ENCODE assay signal across 1 cellular context in the genomic region with DNA sequence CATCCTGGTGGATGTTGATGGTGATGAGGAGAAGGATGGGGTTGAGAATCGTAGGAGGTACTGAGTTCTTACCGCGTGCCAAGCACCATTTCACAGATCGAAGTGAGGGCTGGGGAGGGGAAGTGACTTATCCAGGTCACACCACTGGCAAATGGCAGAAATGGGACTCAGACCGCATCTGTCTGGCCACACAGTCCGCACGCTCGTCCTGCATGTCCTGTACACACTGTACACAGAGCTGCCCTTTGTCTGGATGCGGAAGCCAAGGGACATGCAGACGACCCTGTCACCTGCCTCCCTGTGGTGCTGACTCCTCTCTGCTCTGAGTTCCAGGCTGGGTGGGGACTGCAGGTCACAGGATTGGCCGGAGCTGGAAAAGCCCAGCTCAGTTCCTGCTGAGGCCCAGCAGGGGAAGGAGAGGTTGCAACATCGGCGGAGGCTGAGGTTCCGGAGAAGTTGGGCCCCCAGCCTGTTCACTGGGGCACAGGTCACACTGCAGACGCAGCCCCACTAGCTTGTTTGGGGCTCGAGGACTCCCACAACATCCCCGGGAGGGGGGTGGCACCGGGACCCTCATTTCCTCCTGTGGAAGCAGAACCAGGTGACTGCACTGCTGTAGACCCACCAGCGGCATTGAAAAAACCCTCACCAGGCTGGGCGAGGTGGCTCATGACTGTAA.
TF ChIP-seq lines count a peak whose summit lies in the region.

No MANE protein-coding gene starts in this region.

TF ChIP-seq in HepG2, 621 proteins besides CTCF, POLR2A, EP300 and RAD21 (continued from another document and continues in another):
- TF ChIP-seq, protein P1, sequence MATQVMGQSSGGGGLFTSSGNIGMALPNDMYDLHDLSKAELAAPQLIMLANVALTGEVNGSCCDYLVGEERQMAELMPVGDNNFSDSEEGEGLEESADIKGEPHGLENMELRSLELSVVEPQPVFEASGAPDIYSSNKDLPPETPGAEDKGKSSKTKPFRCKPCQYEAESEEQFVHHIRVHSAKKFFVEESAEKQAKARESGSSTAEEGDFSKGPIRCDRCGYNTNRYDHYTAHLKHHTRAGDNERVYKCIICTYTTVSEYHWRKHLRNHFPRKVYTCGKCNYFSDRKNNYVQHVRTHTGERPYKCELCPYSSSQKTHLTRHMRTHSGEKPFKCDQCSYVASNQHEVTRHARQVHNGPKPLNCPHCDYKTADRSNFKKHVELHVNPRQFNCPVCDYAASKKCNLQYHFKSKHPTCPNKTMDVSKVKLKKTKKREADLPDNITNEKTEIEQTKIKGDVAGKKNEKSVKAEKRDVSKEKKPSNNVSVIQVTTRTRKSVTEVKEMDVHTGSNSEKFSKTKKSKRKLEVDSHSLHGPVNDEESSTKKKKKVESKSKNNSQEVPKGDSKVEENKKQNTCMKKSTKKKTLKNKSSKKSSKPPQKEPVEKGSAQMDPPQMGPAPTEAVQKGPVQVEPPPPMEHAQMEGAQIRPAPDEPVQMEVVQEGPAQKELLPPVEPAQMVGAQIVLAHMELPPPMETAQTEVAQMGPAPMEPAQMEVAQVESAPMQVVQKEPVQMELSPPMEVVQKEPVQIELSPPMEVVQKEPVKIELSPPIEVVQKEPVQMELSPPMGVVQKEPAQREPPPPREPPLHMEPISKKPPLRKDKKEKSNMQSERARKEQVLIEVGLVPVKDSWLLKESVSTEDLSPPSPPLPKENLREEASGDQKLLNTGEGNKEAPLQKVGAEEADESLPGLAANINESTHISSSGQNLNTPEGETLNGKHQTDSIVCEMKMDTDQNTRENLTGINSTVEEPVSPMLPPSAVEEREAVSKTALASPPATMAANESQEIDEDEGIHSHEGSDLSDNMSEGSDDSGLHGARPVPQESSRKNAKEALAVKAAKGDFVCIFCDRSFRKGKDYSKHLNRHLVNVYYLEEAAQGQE (IDR thresholded peaks at IDR 0.05; ENCODE audit: borderline replicate concordance in 1 of 2, low read depth in 1 of 2, low read length in 2 of 2), result 0 out of 4 replicates have a peak, but pooled peaks of 1 of the 2 experiments have one; percentile 12
- TF ChIP-seq ZBTB3 (CRISPR knock-in tag; IDR thresholded peaks at IDR 0.05; ENCODE audit: borderline replicate concordance, low read depth) (peak; percentile 99), ZNF263 (CRISPR knock-in tag; IDR thresholded peaks at IDR 0.05) (peak; percentile 93), KLF9 (CRISPR knock-in tag; IDR thresholded peaks at IDR 0.05; ENCODE audit: low read depth) (no peak), NAIF1 (CRISPR knock-in tag; IDR thresholded peaks at IDR 0.05; ENCODE audit: borderline replicate concordance) (peak; percentile 38; the same call in 1 of the 2 replicates), ZNF230 (CRISPR knock-in tag; IDR thresholded peaks at IDR 0.05) (peak; percentile 85; the same call in 1 of the 2 replicates), ZNF572 (CRISPR knock-in tag; IDR thresholded peaks at IDR 0.05) (peak; percentile 51; the same call in 1 of the 2 replicates), ZNF326 (CRISPR knock-in tag; IDR thresholded peaks at IDR 0.05; ENCODE audit: borderline replicate concordance) (no peak), KDM5A (IDR thresholded peaks at IDR 0.05; ENCODE audit: borderline replicate concordance, low read length) (no peak), ZNF501 (CRISPR knock-in tag; IDR thresholded peaks at IDR 0.05) (peak; percentile 85; the same call in 1 of the 2 replicates), KLF11 (CRISPR knock-in tag; IDR thresholded peaks at IDR 0.05) (peak; percentile 88; the same call in 1 of the 2 replicates), PCBP2 (optimal IDR thresholded peaks at IDR 0.05; ENCODE audit: low read depth, low read length, poor library complexity, severe bottlenecking) (no peak), SMARCC2 (IDR thresholded peaks at IDR 0.05) (no peak), ZMAT3 (CRISPR knock-in tag; conservative IDR thresholded peaks at IDR 0.05) (peak; percentile 81), ZNF530 (CRISPR knock-in tag; IDR thresholded peaks at IDR 0.05; ENCODE audit: low read depth) (no peak), ZNF737 (CRISPR knock-in tag; IDR thresholded peaks at IDR 0.05; ENCODE audit: borderline replicate concordance) (peak; percentile 89; the same call in 1 of the 2 replicates)
- TF ChIP-seq, protein P2, sequence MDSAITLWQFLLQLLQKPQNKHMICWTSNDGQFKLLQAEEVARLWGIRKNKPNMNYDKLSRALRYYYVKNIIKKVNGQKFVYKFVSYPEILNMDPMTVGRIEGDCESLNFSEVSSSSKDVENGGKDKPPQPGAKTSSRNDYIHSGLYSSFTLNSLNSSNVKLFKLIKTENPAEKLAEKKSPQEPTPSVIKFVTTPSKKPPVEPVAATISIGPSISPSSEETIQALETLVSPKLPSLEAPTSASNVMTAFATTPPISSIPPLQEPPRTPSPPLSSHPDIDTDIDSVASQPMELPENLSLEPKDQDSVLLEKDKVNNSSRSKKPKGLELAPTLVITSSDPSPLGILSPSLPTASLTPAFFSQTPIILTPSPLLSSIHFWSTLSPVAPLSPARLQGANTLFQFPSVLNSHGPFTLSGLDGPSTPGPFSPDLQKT (CRISPR knock-in tag; IDR thresholded peaks at IDR 0.05; ENCODE audit: borderline replicate concordance), result no peak
- TF ChIP-seq, protein P3, sequence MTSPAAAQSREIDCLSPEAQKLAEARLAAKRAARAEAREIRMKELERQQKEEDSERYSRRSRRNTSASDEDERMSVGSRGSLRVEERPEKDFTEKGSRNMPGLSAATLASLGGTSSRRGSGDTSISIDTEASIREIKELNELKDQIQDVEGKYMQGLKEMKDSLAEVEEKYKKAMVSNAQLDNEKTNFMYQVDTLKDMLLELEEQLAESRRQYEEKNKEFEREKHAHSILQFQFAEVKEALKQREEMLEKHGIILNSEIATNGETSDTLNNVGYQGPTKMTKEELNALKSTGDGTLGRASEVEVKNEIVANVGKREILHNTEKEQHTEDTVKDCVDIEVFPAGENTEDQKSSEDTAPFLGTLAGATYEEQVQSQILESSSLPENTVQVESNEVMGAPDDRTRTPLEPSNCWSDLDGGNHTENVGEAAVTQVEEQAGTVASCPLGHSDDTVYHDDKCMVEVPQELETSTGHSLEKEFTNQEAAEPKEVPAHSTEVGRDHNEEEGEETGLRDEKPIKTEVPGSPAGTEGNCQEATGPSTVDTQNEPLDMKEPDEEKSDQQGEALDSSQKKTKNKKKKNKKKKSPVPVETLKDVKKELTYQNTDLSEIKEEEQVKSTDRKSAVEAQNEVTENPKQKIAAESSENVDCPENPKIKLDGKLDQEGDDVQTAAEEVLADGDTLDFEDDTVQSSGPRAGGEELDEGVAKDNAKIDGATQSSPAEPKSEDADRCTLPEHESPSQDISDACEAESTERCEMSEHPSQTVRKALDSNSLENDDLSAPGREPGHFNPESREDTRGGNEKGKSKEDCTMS (CRISPR knock-in tag; conservative IDR thresholded peaks at IDR 0.05), result no peak
- TF ChIP-seq, protein P4, sequence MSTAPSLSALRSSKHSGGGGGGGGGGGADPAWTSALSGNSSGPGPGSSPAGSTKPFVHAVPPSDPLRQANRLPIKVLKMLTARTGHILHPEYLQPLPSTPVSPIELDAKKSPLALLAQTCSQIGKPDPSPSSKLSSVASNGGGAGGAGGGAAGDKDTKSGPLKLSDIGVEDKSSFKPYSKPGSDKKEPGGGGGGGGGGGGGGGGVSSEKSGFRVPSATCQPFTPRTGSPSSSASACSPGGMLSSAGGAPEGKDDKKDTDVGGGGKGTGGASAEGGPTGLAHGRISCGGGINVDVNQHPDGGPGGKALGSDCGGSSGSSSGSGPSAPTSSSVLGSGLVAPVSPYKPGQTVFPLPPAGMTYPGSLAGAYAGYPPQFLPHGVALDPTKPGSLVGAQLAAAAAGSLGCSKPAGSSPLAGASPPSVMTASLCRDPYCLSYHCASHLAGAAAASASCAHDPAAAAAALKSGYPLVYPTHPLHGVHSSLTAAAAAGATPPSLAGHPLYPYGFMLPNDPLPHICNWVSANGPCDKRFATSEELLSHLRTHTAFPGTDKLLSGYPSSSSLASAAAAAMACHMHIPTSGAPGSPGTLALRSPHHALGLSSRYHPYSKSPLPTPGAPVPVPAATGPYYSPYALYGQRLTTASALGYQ (CRISPR knock-in tag; IDR thresholded peaks at IDR 0.05), result peak; percentile 83; the same call in 1 of the 2 replicates
- TF ChIP-seq, protein P5, sequence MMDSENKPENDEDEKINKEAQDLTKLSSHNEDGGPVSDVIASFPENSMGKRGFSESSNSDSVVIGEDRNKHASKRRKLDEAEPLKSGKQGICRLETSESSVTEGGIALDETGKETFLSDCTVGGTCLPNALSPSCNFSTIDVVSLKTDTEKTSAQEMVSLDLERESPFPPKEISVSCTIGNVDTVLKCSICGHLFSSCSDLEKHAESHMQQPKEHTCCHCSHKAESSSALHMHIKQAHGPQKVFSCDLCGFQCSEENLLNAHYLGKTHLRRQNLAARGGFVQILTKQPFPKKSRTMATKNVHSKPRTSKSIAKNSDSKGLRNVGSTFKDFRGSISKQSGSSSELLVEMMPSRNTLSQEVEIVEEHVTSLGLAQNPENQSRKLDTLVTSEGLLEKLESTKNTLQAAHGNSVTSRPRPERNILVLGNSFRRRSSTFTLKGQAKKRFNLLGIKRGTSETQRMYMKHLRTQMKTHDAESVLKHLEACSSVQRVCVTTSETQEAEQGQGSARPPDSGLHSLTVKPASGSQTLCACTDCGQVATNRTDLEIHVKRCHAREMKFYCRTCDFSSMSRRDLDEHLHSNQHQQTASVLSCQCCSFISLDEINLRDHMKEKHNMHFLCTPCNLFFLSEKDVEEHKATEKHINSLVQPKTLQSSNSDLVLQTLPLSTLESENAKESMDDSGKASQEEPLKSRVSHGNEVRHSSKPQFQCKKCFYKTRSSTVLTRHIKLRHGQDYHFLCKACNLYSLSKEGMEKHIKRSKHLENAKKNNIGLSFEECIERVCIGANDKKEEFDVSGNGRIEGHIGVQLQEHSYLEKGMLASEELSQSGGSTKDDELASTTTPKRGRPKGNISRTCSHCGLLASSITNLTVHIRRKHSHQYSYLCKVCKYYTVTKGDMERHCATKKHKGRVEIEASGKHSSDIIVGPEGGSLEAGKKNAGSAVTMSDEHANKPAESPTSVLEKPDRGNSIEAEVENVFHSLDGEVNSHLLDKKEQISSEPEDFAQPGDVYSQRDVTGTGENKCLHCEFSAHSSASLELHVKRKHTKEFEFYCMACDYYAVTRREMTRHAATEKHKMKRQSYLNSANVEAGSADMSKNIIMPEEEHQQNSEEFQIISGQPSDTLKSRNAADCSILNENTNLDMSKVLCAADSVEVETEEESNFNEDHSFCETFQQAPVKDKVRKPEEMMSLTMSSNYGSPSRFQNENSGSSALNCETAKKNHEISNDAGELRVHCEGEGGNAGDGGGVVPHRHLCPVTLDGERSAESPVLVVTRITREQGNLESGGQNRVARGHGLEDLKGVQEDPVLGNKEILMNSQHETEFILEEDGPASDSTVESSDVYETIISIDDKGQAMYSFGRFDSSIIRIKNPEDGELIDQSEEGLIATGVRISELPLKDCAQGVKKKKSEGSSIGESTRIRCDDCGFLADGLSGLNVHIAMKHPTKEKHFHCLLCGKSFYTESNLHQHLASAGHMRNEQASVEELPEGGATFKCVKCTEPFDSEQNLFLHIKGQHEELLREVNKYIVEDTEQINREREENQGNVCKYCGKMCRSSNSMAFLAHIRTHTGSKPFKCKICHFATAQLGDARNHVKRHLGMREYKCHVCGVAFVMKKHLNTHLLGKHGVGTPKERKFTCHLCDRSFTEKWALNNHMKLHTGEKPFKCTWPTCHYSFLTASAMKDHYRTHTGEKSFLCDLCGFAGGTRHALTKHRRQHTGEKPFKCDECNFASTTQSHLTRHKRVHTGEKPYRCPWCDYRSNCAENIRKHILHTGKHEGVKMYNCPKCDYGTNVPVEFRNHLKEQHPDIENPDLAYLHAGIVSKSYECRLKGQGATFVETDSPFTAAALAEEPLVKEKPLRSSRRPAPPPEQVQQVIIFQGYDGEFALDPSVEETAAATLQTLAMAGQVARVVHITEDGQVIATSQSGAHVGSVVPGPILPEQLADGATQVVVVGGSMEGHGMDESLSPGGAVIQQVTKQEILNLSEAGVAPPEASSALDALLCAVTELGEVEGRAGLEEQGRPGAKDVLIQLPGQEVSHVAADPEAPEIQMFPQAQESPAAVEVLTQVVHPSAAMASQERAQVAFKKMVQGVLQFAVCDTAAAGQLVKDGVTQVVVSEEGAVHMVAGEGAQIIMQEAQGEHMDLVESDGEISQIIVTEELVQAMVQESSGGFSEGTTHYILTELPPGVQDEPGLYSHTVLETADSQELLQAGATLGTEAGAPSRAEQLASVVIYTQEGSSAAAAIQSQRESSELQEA (CRISPR knock-in tag; IDR thresholded peaks at IDR 0.05; ENCODE audit: not compliant biosample characterization), result peak; percentile 51
- TF ChIP-seq, protein P6, sequence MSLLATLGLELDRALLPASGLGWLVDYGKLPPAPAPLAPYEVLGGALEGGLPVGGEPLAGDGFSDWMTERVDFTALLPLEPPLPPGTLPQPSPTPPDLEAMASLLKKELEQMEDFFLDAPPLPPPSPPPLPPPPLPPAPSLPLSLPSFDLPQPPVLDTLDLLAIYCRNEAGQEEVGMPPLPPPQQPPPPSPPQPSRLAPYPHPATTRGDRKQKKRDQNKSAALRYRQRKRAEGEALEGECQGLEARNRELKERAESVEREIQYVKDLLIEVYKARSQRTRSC (CRISPR knock-in tag; IDR thresholded peaks at IDR 0.05; ENCODE audit: low read depth), result no peak
- TF ChIP-seq, protein P7, sequence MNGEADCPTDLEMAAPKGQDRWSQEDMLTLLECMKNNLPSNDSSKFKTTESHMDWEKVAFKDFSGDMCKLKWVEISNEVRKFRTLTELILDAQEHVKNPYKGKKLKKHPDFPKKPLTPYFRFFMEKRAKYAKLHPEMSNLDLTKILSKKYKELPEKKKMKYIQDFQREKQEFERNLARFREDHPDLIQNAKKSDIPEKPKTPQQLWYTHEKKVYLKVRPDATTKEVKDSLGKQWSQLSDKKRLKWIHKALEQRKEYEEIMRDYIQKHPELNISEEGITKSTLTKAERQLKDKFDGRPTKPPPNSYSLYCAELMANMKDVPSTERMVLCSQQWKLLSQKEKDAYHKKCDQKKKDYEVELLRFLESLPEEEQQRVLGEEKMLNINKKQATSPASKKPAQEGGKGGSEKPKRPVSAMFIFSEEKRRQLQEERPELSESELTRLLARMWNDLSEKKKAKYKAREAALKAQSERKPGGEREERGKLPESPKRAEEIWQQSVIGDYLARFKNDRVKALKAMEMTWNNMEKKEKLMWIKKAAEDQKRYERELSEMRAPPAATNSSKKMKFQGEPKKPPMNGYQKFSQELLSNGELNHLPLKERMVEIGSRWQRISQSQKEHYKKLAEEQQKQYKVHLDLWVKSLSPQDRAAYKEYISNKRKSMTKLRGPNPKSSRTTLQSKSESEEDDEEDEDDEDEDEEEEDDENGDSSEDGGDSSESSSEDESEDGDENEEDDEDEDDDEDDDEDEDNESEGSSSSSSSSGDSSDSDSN (CRISPR knock-in tag; IDR thresholded peaks at IDR 0.05), result peak; percentile 98
- TF ChIP-seq, protein P8, sequence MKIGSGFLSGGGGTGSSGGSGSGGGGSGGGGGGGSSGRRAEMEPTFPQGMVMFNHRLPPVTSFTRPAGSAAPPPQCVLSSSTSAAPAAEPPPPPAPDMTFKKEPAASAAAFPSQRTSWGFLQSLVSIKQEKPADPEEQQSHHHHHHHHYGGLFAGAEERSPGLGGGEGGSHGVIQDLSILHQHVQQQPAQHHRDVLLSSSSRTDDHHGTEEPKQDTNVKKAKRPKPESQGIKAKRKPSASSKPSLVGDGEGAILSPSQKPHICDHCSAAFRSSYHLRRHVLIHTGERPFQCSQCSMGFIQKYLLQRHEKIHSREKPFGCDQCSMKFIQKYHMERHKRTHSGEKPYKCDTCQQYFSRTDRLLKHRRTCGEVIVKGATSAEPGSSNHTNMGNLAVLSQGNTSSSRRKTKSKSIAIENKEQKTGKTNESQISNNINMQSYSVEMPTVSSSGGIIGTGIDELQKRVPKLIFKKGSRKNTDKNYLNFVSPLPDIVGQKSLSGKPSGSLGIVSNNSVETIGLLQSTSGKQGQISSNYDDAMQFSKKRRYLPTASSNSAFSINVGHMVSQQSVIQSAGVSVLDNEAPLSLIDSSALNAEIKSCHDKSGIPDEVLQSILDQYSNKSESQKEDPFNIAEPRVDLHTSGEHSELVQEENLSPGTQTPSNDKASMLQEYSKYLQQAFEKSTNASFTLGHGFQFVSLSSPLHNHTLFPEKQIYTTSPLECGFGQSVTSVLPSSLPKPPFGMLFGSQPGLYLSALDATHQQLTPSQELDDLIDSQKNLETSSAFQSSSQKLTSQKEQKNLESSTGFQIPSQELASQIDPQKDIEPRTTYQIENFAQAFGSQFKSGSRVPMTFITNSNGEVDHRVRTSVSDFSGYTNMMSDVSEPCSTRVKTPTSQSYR (CRISPR knock-in tag; IDR thresholded peaks at IDR 0.05; ENCODE audit: borderline replicate concordance), result peak; percentile 74; the same call in 1 of the 2 replicates
